Comparison of ENCODE assay signal across 21 cellular contexts in the genomic region with DNA sequence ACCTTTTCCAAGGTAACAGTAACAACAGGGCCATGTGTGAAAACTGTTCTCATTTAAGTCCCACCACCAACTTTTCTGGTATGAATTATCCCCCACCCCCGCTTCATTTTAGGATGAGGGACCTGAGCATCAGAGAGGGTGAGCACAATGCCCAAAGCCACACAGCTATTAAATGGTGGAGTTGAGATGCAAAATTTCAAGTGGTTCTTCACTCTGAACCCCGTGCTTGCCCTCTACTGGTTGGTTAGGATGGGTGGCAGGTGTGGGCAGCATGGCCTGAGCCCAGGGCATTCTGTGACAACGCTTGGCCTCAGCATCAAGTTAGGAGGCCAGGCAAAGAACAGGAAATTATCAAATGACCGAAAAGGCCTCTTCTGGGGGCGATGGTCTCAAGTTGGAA. TPM values are rescaled to one million over a fixed set of nuclear protein-coding genes. Genes with fewer than 3 reads are reported as not detected.
A peak's percentile ranks its signal among the peaks of the same experiment; 100 is the strongest.
DNase-seq lines count a peak whose midpoint lies in the region; ATAC-seq, FAIRE-seq and TF ChIP-seq lines count a peak whose summit lies in the region.
"Had no signal": no experiment of that assay in that cellular context is flagged by ENCODE, and none has a peak within 500 bp of the region (broad histone marks: within the 10 kb centered on the region; RNA-seq: fewer than 3 reads in every experiment).

No MANE protein-coding gene starts in this region.

- H3K9me3 Mint-ChIP-seq in CD14-positive monocyte = peaks cover 0 to 12% (median 7%) of the 10 kb centered on the region in 7 donors

- no peak overlapping the region for H3K4me3 ChIP-seq in OCI-LY3 (ENCODE audit: low read length)
- H3K4me3 ChIP-seq in H1 (ENCODE audit: extremely low read depth in 1 of 4, insufficient read depth in 2 of 4, low read depth in 3 of 4, low read length in 4 of 4) = no peak overlapping the region
- no peak overlapping the region for H3K4me3 ChIP-seq in osteoblast (ENCODE audit: insufficient read depth, low read length)
- H3K4me3 ChIP-seq: BLaER1, Peyer's patch had no signal

- H2BK12ac ChIP-seq in H1 (ENCODE audit: low read depth, low read length) = no peak overlapping the region

- H2AFZ ChIP-seq in OCI-LY3 (ENCODE audit: low read depth, low read length) (no peak overlapping the region), H1 (ENCODE audit: low read length) (no peak overlapping the region), osteoblast (ENCODE audit: low read length) (no peak overlapping the region)

- H4K8ac ChIP-seq in H1 (ENCODE audit: extremely low read depth, insufficient read depth, low read length) = no peak overlapping the region

- H2BK20ac ChIP-seq in H1 (ENCODE audit: low read length) = no peak overlapping the region

- H3K27me3 ChIP-seq in OCI-LY3 (ENCODE audit: low read depth, low read length) (no peaks in the 10 kb centered on the region), H1 (replicated peaks in 1 of 4; ENCODE audit: control insufficient read depth in 3 of 4, extremely low read depth in 1 of 4, insufficient read depth in 3 of 4, low read length in 3 of 4) (no peaks in the 10 kb centered on the region; a peak in 1 of 7 replicates), osteoblast (ENCODE audit: insufficient read depth, low read length) (no peaks in the 10 kb centered on the region)
- H3K27me3 ChIP-seq: BLaER1, Peyer's patch had no signal

- H3K9me3 ChIP-seq in OCI-LY3 (ENCODE audit: insufficient read depth, low read length) (no peaks in the 10 kb centered on the region), H1 (ENCODE audit: insufficient read depth in 2 of 2, low read depth in 1 of 2, low read length in 1 of 2) (peaks cover 0 to 5% of the 10 kb centered on the region in 2 experiments; a peak in 1 of 4 replicates), osteoblast (ENCODE audit: low read depth, low read length) (no peaks in the 10 kb centered on the region)
- H3K9me3 ChIP-seq: Peyer's patch had no signal

- no peak overlapping the region for H2BK15ac ChIP-seq in H1 (ENCODE audit: low read length)

- H3K4me3 Mint-ChIP-seq in CD14-positive monocyte = no peak overlapping the region
- H3K4me3 Mint-ChIP-seq: activated CD4-positive, alpha-beta T cell treated with anti-CD3 and anti-CD28 coated beads, Interleukin-2, amount 10 ng/mL, durations not matched to agents 7 days and 5 days; mesothelial cell of epicardium had no signal

- TF ChIP-seq CTCF in OCI-LY3 (IDR thresholded peaks at IDR 0.05; ENCODE audit: low read depth, low read length) (peak; percentile 22; the same call in 1 of the 2 replicates), H1 (IDR thresholded peaks at IDR 0.05; ENCODE audit: control extremely low read depth in 1 of 3, insufficient read depth in 1 of 3, low read depth in 1 of 3, low read length in 3 of 3) (peak; percentile 31 to 57 (median 54)), osteoblast (IDR thresholded peaks at IDR 0.05; ENCODE audit: extremely low read depth, low read depth, low read length) (peak; percentile 14), CD14-positive monocyte (IDR thresholded peaks at IDR 0.05) (no peak)

- no peak for FAIRE-seq in H1 (lab: Jason Lieb, UNC)
- FAIRE-seq: endometrium, H54 had no signal

- H4K5ac ChIP-seq in H1 (ENCODE audit: insufficient read length, low read depth, low read length) = no peak overlapping the region

- intact Hi-C loops in CD14-positive monocyte (cut with micrococcal nuclease) = no loop called here

- 89% methylated on average over 5 of the region's 5 CpGs; no CpG with 5 or more reads in 1 of the 2 experiments for WGBS in H1 (ENCODE audit: extremely low coverage in 1 of 2, insufficient coverage in 1 of 2, insufficient read length in 1 of 2, insufficient replicate concordance in 2 of 2, low coverage in 1 of 2, low lambda C conversion rate in 2 of 2, missing lambda C conversion rate in 1 of 2), 2 experiments

- H3K4me2 ChIP-seq in OCI-LY3 (ENCODE audit: low read length) = no peak overlapping the region
- no peak overlapping the region for H3K4me2 ChIP-seq in H1 (ENCODE audit: insufficient read depth in 1 of 2, low read depth in 2 of 2, low read length in 2 of 2)
- no peak overlapping the region for H3K4me2 ChIP-seq in osteoblast (ENCODE audit: insufficient read depth, low read length)
- H3K4me2 ChIP-seq: BLaER1 had no signal

- H4K91ac ChIP-seq in H1 (replicated peaks; ENCODE audit: insufficient read length, low read length) = no peak overlapping the region

- peaks cover 0 to 12% (median 3%) of the 10 kb centered on the region in 3 donors for H3K27me3 Mint-ChIP-seq in CD14-positive monocyte (ENCODE audit: low read depth in 3 of 3)

- H3K4me1 ChIP-seq in OCI-LY3 (ENCODE audit: low read length) (peaks cover 10% of the 10 kb centered on the region), H1 (replicated peaks in 1 of 4; ENCODE audit: control insufficient read depth in 3 of 4, insufficient read depth in 4 of 4, low read length in 3 of 4) (no peaks in the 10 kb centered on the region), osteoblast (ENCODE audit: insufficient read depth, low read length) (no peaks in the 10 kb centered on the region)
- H3K4me1 ChIP-seq: Peyer's patch had no signal

- no peaks in the 10 kb centered on the region for H3K79me1 ChIP-seq in H1 (ENCODE audit: low read depth, low read length)

- H3K18ac ChIP-seq in H1 (ENCODE audit: extremely low read depth, low read length) = no peak overlapping the region

- H3K79me2 ChIP-seq in OCI-LY3 (ENCODE audit: low read length) (no peaks in the 10 kb centered on the region), H1 (ENCODE audit: control insufficient read depth in 1 of 2, insufficient read depth in 2 of 2, low read length in 2 of 2) (no peaks in the 10 kb centered on the region), osteoblast (ENCODE audit: insufficient read depth, low read length) (no peaks in the 10 kb centered on the region)

- TF ChIP-seq POLR2A in H1 (IDR thresholded peaks at IDR 0.05; ENCODE audit: control extremely low read depth in 1 of 2, low read depth in 2 of 2, low read length in 2 of 2) = no peak

- no peak overlapping the region for H3K14ac ChIP-seq in H1 (ENCODE audit: insufficient read length)

- no peak for ATAC-seq in HG03442 (IDR thresholded peaks at IDR 0.05; ENCODE audit: unreplicated experiment)
- no peak for ATAC-seq in HG03571 (IDR thresholded peaks at IDR 0.05; ENCODE audit: unreplicated experiment)

- no peak for TF ChIP-seq EP300 in H1 (IDR thresholded peaks at IDR 0.05; ENCODE audit: borderline replicate concordance in 1 of 2, low read depth in 2 of 2, low read length in 2 of 2)

- no peaks in the 10 kb centered on the region for H3K4me1 Mint-ChIP-seq in CD14-positive monocyte
- H3K4me1 Mint-ChIP-seq: mesothelial cell of epicardium had no signal

- TF ChIP-seq RAD21 in H1 (IDR thresholded peaks at IDR 0.05 in 1 of 2, conservative IDR thresholded peaks at IDR 0.05 in 1 of 2; ENCODE audit: low read depth in 2 of 2, low read length in 2 of 2) = peak; percentile 41 to 44; a peak in 2 of 4 replicates

- H3K9ac ChIP-seq in OCI-LY3 (ENCODE audit: low read length) = no peak overlapping the region
- no peak overlapping the region for H3K9ac ChIP-seq in H1 (replicated peaks in 1 of 4; ENCODE audit: extremely low read depth in 1 of 4, low read depth in 3 of 4, low read length in 3 of 4)
- H3K9ac ChIP-seq: BLaER1 had no signal

- no peak overlapping the region for H3K23ac ChIP-seq in H1 (ENCODE audit: insufficient read length)

- no peak overlapping the region for H3K27ac ChIP-seq in OCI-LY3 (ENCODE audit: low read length)
- no peak overlapping the region for H3K27ac ChIP-seq in H1 (ENCODE audit: low read depth, low read length)
- no peak overlapping the region for H3K27ac ChIP-seq in osteoblast (ENCODE audit: low read depth, low read length)
- H3K27ac ChIP-seq: 22Rv1, BLaER1, Peyer's patch had no signal

- DNase-seq in DMS 273 (lab: John Stamatoyannopoulos, UW; ENCODE audit: unreplicated experiment) (peak; percentile 16), DMS 273 treated with DMSO at 0.1 percent for 48 hours (lab: John Stamatoyannopoulos, UW) (no peak), H1 (ENCODE audit: low read depth in 1 of 2, low spot score in 2 of 2) (no peak), osteoblast (ENCODE audit: insufficient read length, low spot score, missing footprints) (no peak), CD14-positive monocyte (ENCODE audit: low spot score) (no peak)
- DNase-seq: activated CD4-positive, alpha-beta T cell treated with anti-CD3 and anti-CD28 coated beads, Interleukin-2, amount 10 ng/mL, durations not matched to agents 7 days and 5 days; activated CD8-positive, alpha-beta memory T cell treated with anti-CD3 and anti-CD28 coated beads, Interleukin-2, amount 50 U/mL, for 48 hours; activated gamma-delta T cell; foreskin fibroblast; hypothalamus; NCI-H1105 treated with DMSO at 0.1 percent for 48 hours; NCI-H2107; Peyer's patch had no signal

- POLR2A ChIA-PET in H1 (lab: Charles Lee; ENCODE audit: partially characterized antibody) = interaction anchor here (1.3 kb wide), 1 partner anchor 161 kb away, joined by 4 read pairs; no protein-coding TSS in a partner anchor

- H4K20me1 ChIP-seq in OCI-LY3 (ENCODE audit: insufficient read depth, low read length) (no peaks in the 10 kb centered on the region), H1 (replicated peaks in 1 of 2; ENCODE audit: control insufficient read depth in 1 of 2, insufficient read depth in 2 of 2, low read length in 2 of 2) (peaks cover 0 to 4% of the 10 kb centered on the region in 2 experiments), osteoblast (ENCODE audit: insufficient read depth, low read length) (no peaks in the 10 kb centered on the region)
- H4K20me1 ChIP-seq: BLaER1 had no signal

- H3K36me3 ChIP-seq in OCI-LY3 (replicated peaks; ENCODE audit: low read depth, low read length) (peaks cover 5% of the 10 kb centered on the region), H1 (ENCODE audit: control insufficient read depth in 2 of 4, insufficient read depth in 4 of 4, low read length in 3 of 4) (no peaks in the 10 kb centered on the region), osteoblast (ENCODE audit: insufficient read depth, low read length) (no peaks in the 10 kb centered on the region)
- H3K36me3 ChIP-seq: BLaER1, Peyer's patch had no signal

- no peaks in the 10 kb centered on the region for H3K36me3 Mint-ChIP-seq in CD14-positive monocyte

- no peak overlapping the region for H3K4ac ChIP-seq in H1 (replicated peaks; ENCODE audit: insufficient read length, low read depth, low read length)

- H2AK5ac ChIP-seq in H1 (ENCODE audit: low read depth, low read length) = no peak overlapping the region

- H2BK120ac ChIP-seq in H1 (replicated peaks; ENCODE audit: low read depth, low read length) = no peak overlapping the region

- H3K23me2 ChIP-seq in H1 (ENCODE audit: low read depth, low read length) = no peaks in the 10 kb centered on the region; the same call in 1 of the 2 replicates

- CTCF ChIA-PET in H1 (lab: Charles Lee; ENCODE audit: partially characterized antibody) = interaction anchor here (0.9 to 3.1 kb wide), 4 partner anchors 11 to 136 kb away, joined by 3 to 14 read pairs (median 6); no protein-coding TSS in a partner anchor

- H3K27ac Mint-ChIP-seq in CD14-positive monocyte = no peak overlapping the region
- H3K27ac Mint-ChIP-seq: activated CD4-positive, alpha-beta T cell treated with anti-CD3 and anti-CD28 coated beads, Interleukin-2, amount 10 ng/mL, durations not matched to agents 7 days and 5 days; mesothelial cell of epicardium had no signal

- H3K56ac ChIP-seq in H1 (replicated peaks; ENCODE audit: insufficient read length, low read depth, low read length) = no peak overlapping the region

- H2BK5ac ChIP-seq in H1 (ENCODE audit: low read depth, low read length) = no peak overlapping the region

RNA-seq across cellular contexts. Expression of gene MED28, which starts 33.5 kb away (rescaled TPM):
- total RNA-seq in H1 (2021; fragmentation: NEBNext Ultra II Directional; extraction: Animal tissue kit (Norgen Biotek cat#: 25700)) = 87.1 and 101 TPM in 2 replicates
- polyA plus RNA-seq in H1 (2011; rRNA removed) (21.8 and 24.0 TPM in 2 replicates), CD14-positive monocyte (10 to 100 TPM; 43.5 to 46.4 TPM)
- polyA plus RNA-seq in H1 (2011; cell fraction: cytosol; rRNA removed) = 22.4 TPM
- polyA plus RNA-seq in H1 (2011; cell fraction: nucleus; rRNA removed) = 48.4 TPM
- polyA plus RNA-seq in H1 (2012, experiment 1 of 2) = 59.6 to 119 TPM (median 90.3 TPM) in 4 replicates
- polyA plus RNA-seq in H1 (2012, experiment 2 of 2) = 7.7 TPM
- 22.3 TPM for polyA plus RNA-seq in H1 (2013, experiment 1 of 2)
- polyA plus RNA-seq in H1 (2013, experiment 2 of 2) = 22.8 TPM
- polyA minus RNA-seq in H1 (2011; rRNA and poly(A)+ RNA removed) = 28.5 and 30.8 TPM in 2 replicates
- 105 TPM for polyA minus RNA-seq in H1 (2011; cell fraction: cytosol; rRNA and poly(A)+ RNA removed)
- polyA minus RNA-seq in H1 (2011; cell fraction: nucleus; rRNA and poly(A)+ RNA removed) = 58.2 TPM
- total RNA-seq in osteoblast = 10.9 and 13.3 TPM in 2 replicates
